In genomic region chr10:93070378-93071176, GRCh38 we compare ENCODE assay signal across 28 cellular contexts. TPM values are rescaled to one million over a fixed set of nuclear protein-coding genes. Genes with fewer than 3 reads are reported as not detected.
DNase-seq lines count a peak whose midpoint lies in the region; ATAC-seq, FAIRE-seq and TF ChIP-seq lines count a peak whose summit lies in the region.
"Had no signal": no experiment of that assay in that cellular context is flagged by ENCODE, and none has a peak within 500 bp of the region (broad histone marks: within the 10 kb centered on the region; RNA-seq: fewer than 3 reads in every experiment).

No MANE protein-coding gene starts in this region.

- no peak overlapping the region; the same call in 1 of the 2 replicates for H3K18ac ChIP-seq in H1 (ENCODE audit: extremely low read depth, low read length)

- H3K79me2 ChIP-seq in H1 (ENCODE audit: control insufficient read depth in 1 of 2, insufficient read depth in 2 of 2, low read length in 2 of 2), result no peaks in the 10 kb centered on the region

- no peak for DNase-seq in CD4-positive, CD25-positive, alpha-beta regulatory T cell
- DNase-seq in H7, result peak; percentile 24
- DNase-seq in H1 (ENCODE audit: low read depth in 1 of 2, low spot score in 2 of 2), result no peak
- DNase-seq in neural crest cell (ENCODE audit: low read depth, low spot score), result no peak
- no peak for DNase-seq in HuH-7 (ENCODE audit: low spot score)
- DNase-seq in iPS-NIHi7 (ENCODE audit: extremely low spot score), result no peak
- DNase-seq in HEK293T (ENCODE audit: extremely low spot score), result no peak
- DNase-seq: activated CD4-positive, alpha-beta memory T cell treated with anti-CD3 and anti-CD28 coated beads, Interleukin-2, amount 10 ng/mL, durations not matched to agents 7 days and 5 days; activated CD4-positive, CD25-positive, alpha-beta regulatory T cell treated with anti-CD3 and anti-CD28 coated beads, Interleukin-2, amount 50 U/mL, for 72 hours; cerebellar nuclear complex; erythroblast; foreskin fibroblast; heart right ventricle; midbrain; NCI-H2171; NCI-H526; Peyer's patch; small intestine; stimulated activated CD4-positive, alpha-beta T cell treated with anti-CD3 and anti-CD28 coated beads, Interleukin-2, amount 100 ng/mL, for 24 hours had no signal

- H3K4ac ChIP-seq in H1 (replicated peaks; ENCODE audit: insufficient read length, low read depth, low read length), result no peak overlapping the region

- H3K36me3 Mint-ChIP-seq in CD4-positive, CD25-positive, alpha-beta regulatory T cell, result no peaks in the 10 kb centered on the region
- no peaks in the 10 kb centered on the region for H3K36me3 Mint-ChIP-seq in neural crest cell (ENCODE audit: low read depth)

- no peaks in the 10 kb centered on the region for H3K79me1 ChIP-seq in H1 (ENCODE audit: low read depth, low read length)

- H3K56ac ChIP-seq in H1 (replicated peaks; ENCODE audit: insufficient read length, low read depth, low read length), result no peak overlapping the region

- no peak overlapping the region for H3K4me3 ChIP-seq in CD4-positive, CD25-positive, alpha-beta regulatory T cell (ENCODE audit: low read depth, low read length)
- H3K4me3 ChIP-seq in H7 (ENCODE audit: insufficient read depth, low read depth, low read length) (no peak overlapping the region), H1 (ENCODE audit: extremely low read depth in 1 of 4, insufficient read depth in 2 of 4, low read depth in 3 of 4, low read length in 4 of 4) (no peak overlapping the region)
- H3K4me3 ChIP-seq: BLaER1 treated with 17β-estradiol and CSF1 and Interleukin-3, amounts not matched to agents 10 nM and 100 nM; prostate gland had no signal

- peak overlapping the region in 3 of 4 donors; percentile 6 to 59 (median 24) for H3K4me3 Mint-ChIP-seq in CD4-positive, CD25-positive, alpha-beta regulatory T cell
- peak overlapping the region; percentile 10 for H3K4me3 Mint-ChIP-seq in neural crest cell
- H3K4me3 Mint-ChIP-seq: activated CD4-positive, alpha-beta memory T cell treated with anti-CD3 and anti-CD28 coated beads, Interleukin-2, amount 10 ng/mL, durations not matched to agents 7 days and 5 days had no signal

- no peak overlapping the region for H3K9ac ChIP-seq in H1 (replicated peaks in 1 of 4; ENCODE audit: extremely low read depth in 1 of 4, low read depth in 3 of 4, low read length in 3 of 4)
- H3K9ac ChIP-seq: BLaER1 treated with 17β-estradiol and CSF1 and Interleukin-3, amounts not matched to agents 10 nM and 100 nM; KMS-11 had no signal

- peaks cover 30% of the 10 kb centered on the region for H3K4me1 ChIP-seq in CD4-positive, CD25-positive, alpha-beta regulatory T cell (ENCODE audit: control insufficient read depth, insufficient read depth, low read length, poor library complexity, severe bottlenecking)
- peaks cover under 1 to 36% (median 32%) of the 10 kb centered on the region in 4 experiments for H3K4me1 ChIP-seq in H1 (replicated peaks in 1 of 4; ENCODE audit: control insufficient read depth in 3 of 4, insufficient read depth in 4 of 4, low read length in 3 of 4)

- no peak overlapping the region for H2BK20ac ChIP-seq in H1 (ENCODE audit: low read length)

- no peaks in the 10 kb centered on the region for H3K9me3 ChIP-seq in CD4-positive, CD25-positive, alpha-beta regulatory T cell (ENCODE audit: control insufficient read depth in 2 of 2, low read length in 2 of 2)
- H3K9me3 ChIP-seq in H1 (ENCODE audit: insufficient read depth in 2 of 2, low read depth in 1 of 2, low read length in 1 of 2), result no peaks in the 10 kb centered on the region
- H3K9me3 ChIP-seq: heart right ventricle, Peyer's patch, prostate gland had no signal

- no peak overlapping the region for H4K91ac ChIP-seq in H1 (replicated peaks; ENCODE audit: insufficient read length, low read length)

- ATAC-seq in CD4-positive, CD25-positive, alpha-beta regulatory T cell (ENCODE audit: low read depth in 2 of 2), result no peak
- ATAC-seq in HG03565 (IDR thresholded peaks at IDR 0.05; ENCODE audit: unreplicated experiment), result no peak
- ATAC-seq: heart right ventricle, left lobe of liver had no signal

- peaks cover 11% of the 10 kb centered on the region for H3K27me3 ChIP-seq in CD4-positive, CD25-positive, alpha-beta regulatory T cell (ENCODE audit: control insufficient read depth, insufficient read depth, low read length)
- H3K27me3 ChIP-seq in H7 (ENCODE audit: control insufficient read depth, insufficient read depth, low read length), result peaks cover 100% of the 10 kb centered on the region
- peaks cover 92 to 100% (median 99%) of the 10 kb centered on the region in 4 experiments for H3K27me3 ChIP-seq in H1 (replicated peaks in 1 of 4; ENCODE audit: control insufficient read depth in 3 of 4, extremely low read depth in 1 of 4, insufficient read depth in 3 of 4, low read length in 3 of 4)

- TF ChIP-seq RAD21 in H1 (IDR thresholded peaks at IDR 0.05 in 1 of 2, conservative IDR thresholded peaks at IDR 0.05 in 1 of 2; ENCODE audit: low read depth in 2 of 2, low read length in 2 of 2), result no peak

- H4K8ac ChIP-seq in H1 (ENCODE audit: extremely low read depth, insufficient read depth, low read length), result no peak overlapping the region

- H2AK5ac ChIP-seq in H1 (ENCODE audit: low read depth, low read length), result peak overlapping the region; percentile 80; the same call in 1 of the 2 replicates

- no peak overlapping the region for H2BK120ac ChIP-seq in H1 (replicated peaks; ENCODE audit: low read depth, low read length)

- H3K23ac ChIP-seq in H1 (ENCODE audit: insufficient read length), result no peak overlapping the region

- H3K27ac ChIP-seq in CD4-positive, CD25-positive, alpha-beta regulatory T cell (ENCODE audit: insufficient read depth, low read length, poor library complexity, severe bottlenecking), result no peak overlapping the region
- no peak overlapping the region for H3K27ac ChIP-seq in H1 (ENCODE audit: low read depth, low read length)
- H3K27ac ChIP-seq: BLaER1 treated with 17β-estradiol and CSF1 and Interleukin-3, amounts not matched to agents 10 nM and 100 nM; heart right ventricle; KMS-11; Peyer's patch; prostate gland had no signal

- peak overlapping the region in 1 of 2 experiments; percentile 95; a peak in 3 of 4 replicates for H3K4me2 ChIP-seq in H1 (ENCODE audit: insufficient read depth in 1 of 2, low read depth in 2 of 2, low read length in 2 of 2)
- H3K4me2 ChIP-seq: BLaER1 treated with 17β-estradiol and CSF1 and Interleukin-3, amounts not matched to agents 10 nM and 100 nM; KMS-11 had no signal

- CTCF ChIA-PET in H1 (lab: Charles Lee; ENCODE audit: partially characterized antibody) (interaction anchor here (0.6 to 14.8 kb wide), 18 partner anchors 8 to 983 kb away, joined by 3 to 147 read pairs (median 4); partner anchors contain the start of genes CYP26C1 and MYOF), HEK293T (lab: Yijun Ruan, JAX) (no interaction called here)

- peaks cover 0 to 51% (median 18%) of the 10 kb centered on the region in 4 donors for H3K4me1 Mint-ChIP-seq in CD4-positive, CD25-positive, alpha-beta regulatory T cell
- H3K4me1 Mint-ChIP-seq in neural crest cell, result peaks cover 34% of the 10 kb centered on the region

- peaks cover 24% of the 10 kb centered on the region for H3K23me2 ChIP-seq in H1 (ENCODE audit: low read depth, low read length)

- POLR2A ChIA-PET in H1 (lab: Charles Lee; ENCODE audit: partially characterized antibody) (no interaction called here), HEK293T (lab: Yijun Ruan, JAX) (interaction anchor here (0.6 kb wide), 1 partner anchor 744 kb away, joined by 3 read pairs; no protein-coding TSS in a partner anchor)

- peaks cover 5 to 21% of the 10 kb centered on the region in 2 experiments for H4K20me1 ChIP-seq in H1 (replicated peaks in 1 of 2; ENCODE audit: control insufficient read depth in 1 of 2, insufficient read depth in 2 of 2, low read length in 2 of 2)

- H2BK12ac ChIP-seq in H1 (ENCODE audit: low read depth, low read length), result no peak overlapping the region

- H3K36me3 ChIP-seq in CD4-positive, CD25-positive, alpha-beta regulatory T cell (ENCODE audit: control insufficient read depth, insufficient read depth, low read length), result no peaks in the 10 kb centered on the region
- H3K36me3 ChIP-seq in H7 (replicated peaks; ENCODE audit: control insufficient read depth, insufficient read depth, low read length) (no peaks in the 10 kb centered on the region), H1 (ENCODE audit: control insufficient read depth in 2 of 4, insufficient read depth in 4 of 4, low read length in 3 of 4) (peaks cover 0 to 10% (median 4%) of the 10 kb centered on the region in 4 experiments; a peak in 4 of 8 replicates)
- H3K36me3 ChIP-seq: BLaER1 treated with 17β-estradiol and CSF1 and Interleukin-3, amounts not matched to agents 10 nM and 100 nM; heart right ventricle; Peyer's patch; prostate gland had no signal

- TF ChIP-seq CTCF in H1 (IDR thresholded peaks at IDR 0.05; ENCODE audit: control extremely low read depth in 1 of 3, insufficient read depth in 1 of 3, low read depth in 1 of 3, low read length in 3 of 3) (no peak), neural crest cell (conservative IDR thresholded peaks at IDR 0.05) (no peak)

- peaks cover 0 to 4% (median 0%) of the 10 kb centered on the region in 7 donors for H3K9me3 Mint-ChIP-seq in CD4-positive, CD25-positive, alpha-beta regulatory T cell
- no peaks in the 10 kb centered on the region for H3K9me3 Mint-ChIP-seq in neural crest cell
- H3K9me3 Mint-ChIP-seq: activated CD4-positive, alpha-beta memory T cell treated with anti-CD3 and anti-CD28 coated beads, Interleukin-2, amount 10 ng/mL, durations not matched to agents 7 days and 5 days had no signal

- peaks cover 77% of the 10 kb centered on the region for H3K27me3 Mint-ChIP-seq in CD4-positive, CD25-positive, alpha-beta regulatory T cell
- H3K27me3 Mint-ChIP-seq in neural crest cell (ENCODE audit: low read depth), result peaks cover 97% of the 10 kb centered on the region

- no peak overlapping the region for H2BK15ac ChIP-seq in H1 (ENCODE audit: low read length)

- H3K27ac Mint-ChIP-seq in CD4-positive, CD25-positive, alpha-beta regulatory T cell, result no peak overlapping the region
- no peak overlapping the region for H3K27ac Mint-ChIP-seq in neural crest cell (ENCODE audit: unreplicated experiment)
- H3K27ac Mint-ChIP-seq: activated CD4-positive, alpha-beta memory T cell treated with anti-CD3 and anti-CD28 coated beads, Interleukin-2, amount 10 ng/mL, durations not matched to agents 7 days and 5 days had no signal

- no peak for TF ChIP-seq POLR2A in H1 (IDR thresholded peaks at IDR 0.05; ENCODE audit: control extremely low read depth in 1 of 2, low read depth in 2 of 2, low read length in 2 of 2)

- FAIRE-seq in H1 (lab: Jason Lieb, UNC), result no peak
- FAIRE-seq: D721Med, GM12892, small intestine, TTC549, urothelium cell line had no signal

- no peak overlapping the region for H4K5ac ChIP-seq in H1 (ENCODE audit: insufficient read length, low read depth, low read length)

- no peak overlapping the region for H3K14ac ChIP-seq in H1 (ENCODE audit: insufficient read length)

- no peak overlapping the region for H2AFZ ChIP-seq in H1 (ENCODE audit: low read length)

- no peak overlapping the region for H2BK5ac ChIP-seq in H1 (ENCODE audit: low read depth, low read length)

- 50% methylated on average over 5 of the region's 5 CpGs; no CpG with 5 or more reads in 1 of the 2 experiments for WGBS in H1 (ENCODE audit: extremely low coverage in 1 of 2, insufficient coverage in 1 of 2, insufficient read length in 1 of 2, insufficient replicate concordance in 2 of 2, low coverage in 1 of 2, low lambda C conversion rate in 2 of 2, missing lambda C conversion rate in 1 of 2), 2 experiments

- no peak for TF ChIP-seq EP300 in H1 (IDR thresholded peaks at IDR 0.05; ENCODE audit: borderline replicate concordance in 1 of 2, low read depth in 2 of 2, low read length in 2 of 2)

RNA-seq across cellular contexts. Expression of gene CYP26A1, which starts 3.1 kb away (rescaled TPM):
- total RNA-seq in CD4-positive, CD25-positive, alpha-beta regulatory T cell, result not detected
- polyA plus RNA-seq in CD4-positive, CD25-positive, alpha-beta regulatory T cell, result not detected
- 44.4 and 190 TPM in 2 replicates for total RNA-seq in H7 (2014; rRNA removed; shearing (Covaris generic))
- 5.0 and 6.2 TPM in 2 replicates for total RNA-seq in H1 (2021; fragmentation: NEBNext Ultra II Directional; extraction: Animal tissue kit (Norgen Biotek cat#: 25700))
- 9.1 and 23.2 TPM in 2 replicates for polyA plus RNA-seq in H1 (2011; rRNA removed)
- 20.6 TPM for polyA plus RNA-seq in H1 (2011; cell fraction: cytosol; rRNA removed)
- 31.1 TPM for polyA plus RNA-seq in H1 (2011; cell fraction: nucleus; rRNA removed)
- polyA plus RNA-seq in H1 (2012, experiment 1 of 2), result 6.0 to 7.8 TPM (median 6.8 TPM) in 4 replicates
- 4.2 TPM for polyA plus RNA-seq in H1 (2012, experiment 2 of 2)
- 2.4 TPM for polyA plus RNA-seq in H1 (2013, experiment 1 of 2)
- 2.5 TPM for polyA plus RNA-seq in H1 (2013, experiment 2 of 2)
- 3.7 and 4.8 TPM in 2 replicates for polyA minus RNA-seq in H1 (2011; rRNA and poly(A)+ RNA removed)
- 5.5 TPM for polyA minus RNA-seq in H1 (2011; cell fraction: cytosol; rRNA and poly(A)+ RNA removed)
- 6.6 TPM for polyA minus RNA-seq in H1 (2011; cell fraction: nucleus; rRNA and poly(A)+ RNA removed)
- 0.23 and 0.30 TPM in 2 replicates for total RNA-seq in neural crest cell
- total RNA-seq: activated CD4-positive, alpha-beta memory T cell treated with anti-CD3 and anti-CD28 coated beads, Interleukin-2, amount 10 ng/mL, durations not matched to agents 7 days and 5 days; heart right ventricle; Peyer's patch; prostate gland had no signal
- polyA plus RNA-seq: heart right ventricle had no signal

RNA-seq across cellular contexts. Expression of gene CYP26C1, which starts 10.0 kb away (rescaled TPM):
- not detected for total RNA-seq in CD4-positive, CD25-positive, alpha-beta regulatory T cell
- not detected for polyA plus RNA-seq in CD4-positive, CD25-positive, alpha-beta regulatory T cell
- total RNA-seq in H7 (2014; rRNA removed; shearing (Covaris generic)), result 0.26 and 0.28 TPM in 2 replicates
- total RNA-seq in H1 (2021; fragmentation: NEBNext Ultra II Directional; extraction: Animal tissue kit (Norgen Biotek cat#: 25700)), result 0.21 and 0.28 TPM in 2 replicates
- polyA plus RNA-seq in H1 (2011; rRNA removed), result 0.12 and 0.93 TPM in 2 replicates
- polyA plus RNA-seq in H1 (2011; cell fraction: cytosol; rRNA removed), result 0.79 TPM
- polyA plus RNA-seq in H1 (2011; cell fraction: nucleus; rRNA removed), result 3.0 TPM
- polyA plus RNA-seq in H1 (2012, experiment 1 of 2), result 0.12 to 0.21 TPM (median 0.20 TPM) in 3 of 4 replicates, not detected in the other
- not detected for polyA plus RNA-seq in H1 (2012, experiment 2 of 2)
- polyA plus RNA-seq in H1 (2013, experiment 1 of 2), result 0.04 TPM
- 0.06 TPM for polyA plus RNA-seq in H1 (2013, experiment 2 of 2)
- polyA minus RNA-seq in H1 (2011; rRNA and poly(A)+ RNA removed), result 0.07 and 0.22 TPM in 2 replicates
- 1.1 TPM for polyA minus RNA-seq in H1 (2011; cell fraction: cytosol; rRNA and poly(A)+ RNA removed)
- 2.2 TPM for polyA minus RNA-seq in H1 (2011; cell fraction: nucleus; rRNA and poly(A)+ RNA removed)
- 0.30 and 0.37 TPM in 2 replicates for total RNA-seq in neural crest cell
- total RNA-seq: activated CD4-positive, alpha-beta memory T cell treated with anti-CD3 and anti-CD28 coated beads, Interleukin-2, amount 10 ng/mL, durations not matched to agents 7 days and 5 days; Peyer's patch had no signal
- polyA plus RNA-seq: heart right ventricle had no signal
